Comparison of ENCODE assay signal across 8 cellular contexts in genomic region chr17:46822388-46822921, GRCh38. TPM values are rescaled to one million over a fixed set of nuclear protein-coding genes. Genes with fewer than 3 reads are reported as not detected.
DNase-seq lines count a peak whose midpoint lies in the region; ATAC-seq and TF ChIP-seq lines count a peak whose summit lies in the region.

No MANE protein-coding gene starts in this region.

- H3K27me3 Mint-ChIP-seq in stimulated activated naive B cell treated with anti-CD40 and anti-IgM and Interleukin-4, amounts not matched to agents 10 μg/mL and 1 μg/mL and 100 μg/mL, for 72 hours, result peaks cover 48 to 67% of the 10 kb centered on the region in 2 donors

- intact Hi-C loops in sciatic nerve (cut with DNase I), result no loop called here

- H3K27ac ChIP-seq in VCaP, result no peak overlapping the region

- ATAC-seq in stimulated activated naive B cell treated with anti-CD40 and anti-IgM and Interleukin-4, amounts not matched to agents 10 μg/mL and 1 μg/mL and 100 μg/mL, for 72 hours (replicated peaks), result no peak
- ATAC-seq in sciatic nerve (no peak), GM19397 (IDR thresholded peaks at IDR 0.05; ENCODE audit: unreplicated experiment) (no peak)

- DNase-seq in activated effector memory CD4-positive, alpha-beta T cell treated with anti-CD3 and anti-CD28 coated beads, Interleukin-2, amount 50 U/mL, for 16 hours, result peak; percentile 75
- DNase-seq in activated effector memory CD4-positive, alpha-beta T cell treated with Interleukin-2 at 50 U/mL for 16 hours, result no peak
- no peak for DNase-seq in fibroblast of the aortic adventitia (ENCODE audit: low read depth)
- no peak for DNase-seq in stimulated activated naive B cell treated with anti-CD40 and anti-IgM and Interleukin-4, amounts not matched to agents 10 μg/mL and 1 μg/mL and 100 μg/mL, for 72 hours
- DNase-seq in sciatic nerve (ENCODE audit: low spot score), result no peak
- no peak for DNase-seq in dedifferentiated amniotic fluid mesenchymal stem cell (ENCODE audit: extremely low spot score)

- H3K4me1 Mint-ChIP-seq in stimulated activated naive B cell treated with anti-CD40 and anti-IgM and Interleukin-4, amounts not matched to agents 10 μg/mL and 1 μg/mL and 100 μg/mL, for 72 hours, result peaks cover 32 to 50% of the 10 kb centered on the region in 2 donors

- no peaks in the 10 kb centered on the region for H3K9me3 Mint-ChIP-seq in stimulated activated naive B cell treated with anti-CD40 and anti-IgM and Interleukin-4, amounts not matched to agents 10 μg/mL and 1 μg/mL and 100 μg/mL, for 72 hours

- TF ChIP-seq CTCF in VCaP (conservative IDR thresholded peaks at IDR 0.05), result peak; percentile 41
- peak; percentile 48 for TF ChIP-seq CTCF in fibroblast of the aortic adventitia (IDR thresholded peaks at IDR 0.05; ENCODE audit: insufficient read depth, low read length)

- H3K36me3 Mint-ChIP-seq in stimulated activated naive B cell treated with anti-CD40 and anti-IgM and Interleukin-4, amounts not matched to agents 10 μg/mL and 1 μg/mL and 100 μg/mL, for 72 hours, result no peaks in the 10 kb centered on the region

- H3K27ac Mint-ChIP-seq in stimulated activated naive B cell treated with anti-CD40 and anti-IgM and Interleukin-4, amounts not matched to agents 10 μg/mL and 1 μg/mL and 100 μg/mL, for 72 hours, result peak overlapping the region; percentile 37

- H3K4me3 Mint-ChIP-seq in stimulated activated naive B cell treated with anti-CD40 and anti-IgM and Interleukin-4, amounts not matched to agents 10 μg/mL and 1 μg/mL and 100 μg/mL, for 72 hours, result no peak overlapping the region

- no peak overlapping the region for H3K4me3 ChIP-seq in fibroblast of the aortic adventitia (ENCODE audit: low read depth, low read length)

RNA-seq across cellular contexts. Expression of gene WNT3, which starts 4.0 kb away (rescaled TPM):
- total RNA-seq in fibroblast of the aortic adventitia (ENCODE audit: low replicate concordance) (0.63 and 0.65 TPM in 2 replicates), sciatic nerve (0.98 TPM)

RNA-seq across cellular contexts. Expression of gene WNT9B, which starts 28.9 kb away (rescaled TPM):
- total RNA-seq in fibroblast of the aortic adventitia (ENCODE audit: low replicate concordance), result 0.09 TPM in 1 of 2 replicates, not detected in the other
- total RNA-seq in sciatic nerve, result not detected
